15 cellular contexts compared by ENCODE assay signal in the genomic region with DNA sequence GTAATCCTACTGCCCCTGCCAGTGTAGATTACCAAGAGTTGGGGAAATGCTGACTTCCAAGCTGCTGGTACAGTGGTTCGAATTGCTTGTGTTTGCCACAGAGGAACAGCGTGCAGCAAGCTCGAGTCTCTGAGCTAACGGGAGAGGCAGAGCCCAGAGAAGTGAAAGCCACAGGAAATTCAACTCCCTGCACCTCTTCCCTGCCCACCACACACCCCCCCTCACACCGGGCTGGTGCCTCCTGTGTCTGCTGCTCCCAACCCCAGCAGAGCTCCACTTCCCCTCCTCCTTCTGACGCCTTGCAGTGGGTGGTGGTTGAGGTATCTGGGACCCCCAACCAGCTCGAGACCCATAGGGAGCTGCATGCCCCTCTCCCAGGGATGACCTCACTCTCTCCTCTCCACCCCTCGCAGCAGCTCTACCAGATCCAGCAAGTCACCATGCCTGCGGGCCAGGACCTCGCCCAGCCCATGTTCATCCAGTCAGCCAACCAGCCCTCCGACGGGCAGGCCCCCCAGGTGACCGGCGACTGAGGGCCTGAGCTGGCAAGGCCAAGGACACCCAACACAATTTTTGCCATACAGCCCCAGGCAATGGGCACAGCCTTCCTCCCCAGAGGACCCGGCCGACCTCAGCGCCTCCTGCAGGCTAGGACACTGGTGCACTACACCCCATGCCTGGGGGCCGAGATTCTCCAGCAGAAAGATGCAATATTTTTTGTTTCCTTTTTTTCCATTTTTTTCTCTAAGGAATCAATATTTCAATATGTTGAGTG. TPM values are rescaled to one million over a fixed set of nuclear protein-coding genes. Genes with fewer than 3 reads are reported as not detected.
A peak's percentile ranks its signal among the peaks of the same experiment; 100 is the strongest.
DNase-seq lines count a peak whose midpoint lies in the region; ATAC-seq, FAIRE-seq and TF ChIP-seq lines count a peak whose summit lies in the region.
"Had no signal": no experiment of that assay in that cellular context is flagged by ENCODE, and none has a peak within 500 bp of the region (broad histone marks: within the 10 kb centered on the region; RNA-seq: fewer than 3 reads in every experiment).

No MANE protein-coding gene starts in this region.

- TF ChIP-seq CTCF in bronchial epithelial cell (IDR thresholded peaks at IDR 0.05; ENCODE audit: insufficient read depth, low read length, severe bottlenecking) (peak; percentile 6), sigmoid colon (IDR thresholded peaks at IDR 0.05) (no peak), mucosa of descending colon (IDR thresholded peaks at IDR 0.05) (no peak)

- no peak for FAIRE-seq in bronchial epithelial cell (lab: Jason Lieb, UNC)

- TF ChIP-seq EP300 in sigmoid colon (IDR thresholded peaks at IDR 0.05): no peak

- 77 to 85% methylated on average over 18 of the region's 18 CpGs for WGBS in sigmoid colon, 2 donors

- H3K4me1 ChIP-seq in sigmoid colon (peaks cover 0 to 17% (median 13%) of the 10 kb centered on the region in 4 donors), mucosa of descending colon (ENCODE audit: low read depth) (peaks cover 5% of the 10 kb centered on the region)

- H3K27ac ChIP-seq in sigmoid colon: peak overlapping the region in 3 of 4 donors; percentile 41 to 46 (median 45)
- H3K27ac ChIP-seq: HL-60, SK-N-MC had no signal

- H3K36me3 Mint-ChIP-seq in activated naive CD4-positive, alpha-beta T cell treated with anti-CD3 and anti-CD28 coated beads, Interleukin-2, amount 10 ng/mL, durations not matched to agents 7 days and 5 days: peaks cover 62% of the 10 kb centered on the region

- DNase-seq in activated naive CD4-positive, alpha-beta T cell treated with anti-CD3 and anti-CD28 coated beads, Interleukin-2, amount 10 ng/mL, durations not matched to agents 7 days and 5 days: no peak
- no peak for DNase-seq in activated naive CD4-positive, alpha-beta T cell (lab: John Stamatoyannopoulos, UW)
- DNase-seq in MV-4-11 (lab: John Stamatoyannopoulos, UW): peak; percentile 18
- no peak for DNase-seq in bronchial epithelial cell (ENCODE audit: low read depth)
- DNase-seq in sigmoid colon: peak; percentile 53
- no peak for DNase-seq in mucosa of descending colon
- DNase-seq: activated CD4-positive, alpha-beta T cell treated with anti-CD3 and anti-CD28 coated beads, Interleukin-2, amount 50 U/mL, for 1 hour; dorsolateral prefrontal cortex; stimulated activated CD4-positive, alpha-beta T cell treated with anti-CD3 and anti-CD28 coated beads, Interleukin-4, amount 100 ng/mL, for 24 hours; stimulated activated naive CD8-positive, alpha-beta T cell treated with anti-CD3 and anti-CD28 coated beads, Interleukin-15, Interleukin-2, amounts not matched to agents 100 U/mL and 50 U/mL, for 24 hours had no signal

- intact Hi-C loops in sigmoid colon (cut with DNase I) (loop anchor here (5.0 kb wide), 1 partner anchor 158 kb away; no protein-coding TSS in a partner anchor), mucosa of descending colon (cut with DNase I, micrococcal nuclease) (loop anchor here in 1 of 2 donors (10.0 kb wide), 1 partner anchor 84 kb away; no protein-coding TSS in a partner anchor)

- no peak for TF ChIP-seq POLR2A in sigmoid colon (IDR thresholded peaks at IDR 0.05)

- H3K4me3 Mint-ChIP-seq in activated naive CD4-positive, alpha-beta T cell treated with anti-CD3 and anti-CD28 coated beads, Interleukin-2, amount 10 ng/mL, durations not matched to agents 7 days and 5 days: no peak overlapping the region

- CTCF ChIA-PET in activated naive CD4-positive, alpha-beta T cell treated with anti-CD3 and anti-CD28 coated beads, Interleukin-2, amount 10 ng/mL, durations not matched to agents 7 days and 5 days (lab: Charles Lee): interaction anchor here (1.0 to 7.3 kb wide), 7 partner anchors 26 to 182 kb away, joined by 3 to 139 read pairs (median 4); partner anchors contain the start of gene NFYC

- ATAC-seq in mucosa of descending colon: no peak
- ATAC-seq in HG02623 (IDR thresholded peaks at IDR 0.05; ENCODE audit: unreplicated experiment): no peak
- ATAC-seq in GM21360 (IDR thresholded peaks at IDR 0.05; ENCODE audit: unreplicated experiment): no peak
- ATAC-seq: stimulated activated naive CD8-positive, alpha-beta T cell treated with anti-CD3 and anti-CD28 coated beads, Interleukin-15, Interleukin-2, amounts not matched to agents 100 U/mL and 50 U/mL, for 24 hours had no signal

- H3K9me3 ChIP-seq in sigmoid colon (no peaks in the 10 kb centered on the region), mucosa of descending colon (no peaks in the 10 kb centered on the region)
- H3K9me3 ChIP-seq: MG63 had no signal

- peaks cover 32% of the 10 kb centered on the region for H3K4me1 Mint-ChIP-seq in activated naive CD4-positive, alpha-beta T cell treated with anti-CD3 and anti-CD28 coated beads, Interleukin-2, amount 10 ng/mL, durations not matched to agents 7 days and 5 days

- H3K9me3 Mint-ChIP-seq in activated naive CD4-positive, alpha-beta T cell treated with anti-CD3 and anti-CD28 coated beads, Interleukin-2, amount 10 ng/mL, durations not matched to agents 7 days and 5 days: no peaks in the 10 kb centered on the region

- H3K4me3 ChIP-seq in bronchial epithelial cell (ENCODE audit: low read depth, low read length) (no peak overlapping the region), sigmoid colon (no peak overlapping the region), mucosa of descending colon (no peak overlapping the region)
- H3K4me3 ChIP-seq: dorsolateral prefrontal cortex, MG63, SK-N-MC had no signal

- peaks cover 19% of the 10 kb centered on the region for H3K36me3 ChIP-seq in bronchial epithelial cell (ENCODE audit: control insufficient read depth, insufficient read depth, low read length)
- peaks cover 20 to 65% (median 48%) of the 10 kb centered on the region in 4 donors for H3K36me3 ChIP-seq in sigmoid colon
- H3K36me3 ChIP-seq in mucosa of descending colon (ENCODE audit: low read depth): peaks cover 12% of the 10 kb centered on the region

- H3K27me3 ChIP-seq in bronchial epithelial cell (ENCODE audit: control insufficient read depth, insufficient read depth, low read length) (no peaks in the 10 kb centered on the region), sigmoid colon (no peaks in the 10 kb centered on the region)
- H3K27me3 ChIP-seq: dorsolateral prefrontal cortex, MG63 had no signal

- no peaks in the 10 kb centered on the region for H3K27me3 Mint-ChIP-seq in activated naive CD4-positive, alpha-beta T cell treated with anti-CD3 and anti-CD28 coated beads, Interleukin-2, amount 10 ng/mL, durations not matched to agents 7 days and 5 days

- peak overlapping the region; percentile 69 for H3K27ac Mint-ChIP-seq in activated naive CD4-positive, alpha-beta T cell treated with anti-CD3 and anti-CD28 coated beads, Interleukin-2, amount 10 ng/mL, durations not matched to agents 7 days and 5 days

RNA-seq across cellular contexts. Expression of gene KCNQ4, which starts 13.1 kb away (rescaled TPM):
- total RNA-seq in bronchial epithelial cell (under 0.01 TPM in 2 replicates), sigmoid colon (10 to 100 TPM in 1 of 4 donors, 1 to 10 TPM in 3; 4.8 to 10.8 (median 8.7) TPM), mucosa of descending colon (10 to 100 TPM in 1 of 3 donors, 1 to 10 TPM in 2; 1.3 to 13.0 (median 2.3) TPM)
- 1 to 10 TPM in 1 of 3 donors, under 1 TPM in 1, not detected in 1; 0.60 to 2.6 TPM for polyA plus RNA-seq in sigmoid colon

Comparison
In these comparisons a context has a peak if more than half of its experiments do, and no peak if none do; other contexts are left out.
1. DNase-seq: peak in MV-4-11 (single experiment) and sigmoid colon (single experiment); none in activated naive CD4-positive, alpha-beta T cell treated with anti-CD3 and anti-CD28 coated beads, Interleukin-2, amount 10 ng/mL, durations not matched to agents 7 days and 5 days (single experiment), activated naive CD4-positive, alpha-beta T cell (0 of 4), bronchial epithelial cell (single experiment) and mucosa of descending colon (0 of 3).